Comparison of ENCODE assay signal across 8 cellular contexts in the genomic region with DNA sequence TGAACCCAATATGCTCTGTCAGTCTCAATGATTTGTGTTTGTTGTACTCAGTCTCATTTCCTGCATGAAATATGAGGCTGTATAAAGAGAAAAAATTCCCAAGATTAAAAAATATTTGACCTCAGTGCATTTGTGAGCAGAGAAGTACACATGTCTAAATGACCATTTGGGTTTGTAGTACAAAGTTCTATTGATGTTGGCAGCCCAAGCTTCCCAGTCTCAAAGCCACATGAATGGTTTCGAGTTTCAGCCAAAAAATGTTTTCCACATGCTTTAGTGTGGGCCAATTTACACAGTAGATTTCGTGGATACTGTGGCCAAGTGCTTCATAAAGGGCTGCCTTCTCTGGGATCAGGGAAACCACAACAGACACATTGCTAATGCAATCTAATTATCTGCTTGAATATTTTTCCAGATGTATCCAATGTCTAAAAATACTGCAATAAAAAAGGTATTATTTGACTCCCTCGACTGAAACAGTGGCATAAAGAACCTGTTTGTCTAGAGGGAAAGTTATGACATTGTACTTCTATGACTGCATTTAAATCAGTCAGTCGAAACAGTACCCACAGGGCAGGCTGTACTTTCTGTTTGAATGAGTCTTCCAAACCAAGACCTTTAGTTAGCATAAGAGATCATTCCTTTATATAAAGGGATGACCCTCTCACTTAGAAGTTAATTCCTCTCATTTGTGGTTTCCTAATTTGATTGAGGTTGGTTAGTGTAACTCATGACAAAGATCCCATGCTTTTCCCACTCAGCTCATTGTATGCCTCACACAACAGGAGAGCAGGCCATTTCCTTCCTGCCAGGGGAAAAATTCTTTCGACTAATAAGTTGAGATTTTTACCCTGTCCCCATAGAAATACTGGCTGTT.
A peak's percentile ranks its signal among the peaks of the same experiment; 100 is the strongest.
DNase-seq lines count a peak whose midpoint lies in the region; ATAC-seq and TF ChIP-seq lines count a peak whose summit lies in the region.

No MANE protein-coding gene starts in this region.

- ATAC-seq in GM18868 (IDR thresholded peaks at IDR 0.05; ENCODE audit: unreplicated experiment) (peak; percentile 82), SK-N-SH treated with all-trans-retinoic acid at 6 μM for 48 hours (peak; percentile 83), sciatic nerve (peak; percentile 96)

- no peak for TF ChIP-seq CTCF in colonic mucosa (IDR thresholded peaks at IDR 0.05)

- H3K27ac ChIP-seq in colonic mucosa: no peak overlapping the region

- no peaks in the 10 kb centered on the region for H3K36me3 ChIP-seq in colonic mucosa

- no peak overlapping the region for H3K9ac ChIP-seq in colonic mucosa (ENCODE audit: low read depth in 2 of 2, low read length in 2 of 2)

- H3K27me3 ChIP-seq in colonic mucosa: no peaks in the 10 kb centered on the region

- no peaks in the 10 kb centered on the region for H3K4me1 ChIP-seq in colonic mucosa

- intact Hi-C loops in sciatic nerve (cut with DNase I) (no loop called here), colonic mucosa (cut with DNase I) (no loop called here)

- H3K4me3 ChIP-seq in colonic mucosa: no peak overlapping the region

- DNase-seq in globus pallidus (ENCODE audit: low spot score) (peak; percentile 20), sciatic nerve (ENCODE audit: low spot score) (no peak), CD1c-positive myeloid dendritic cell (ENCODE audit: extremely low spot score) (no peak), colonic mucosa (no peak), hippocampal formation (lab: John Stamatoyannopoulos, UW) (no peak)
- no peak for DNase-seq in stimulated activated naive CD4-positive, alpha-beta T cell treated with Interleukin-2 at 50 U/mL for 16 hours (lab: John Stamatoyannopoulos, UW)

- H3K9me3 ChIP-seq in colonic mucosa: no peaks in the 10 kb centered on the region

TF ChIP-seq in SK-N-SH treated with all-trans-retinoic acid at 6 μM for 48 hours, 23 proteins besides CTCF, POLR2A, EP300 and RAD21:
- TF ChIP-seq TOX (CRISPR knock-in tag; IDR thresholded peaks at IDR 0.05; ENCODE audit: borderline replicate concordance) (peak; percentile 67; the same call in 1 of the 2 replicates), PPARA (CRISPR knock-in tag; IDR thresholded peaks at IDR 0.05; ENCODE audit: borderline replicate concordance) (no peak), SNAI2 (CRISPR knock-in tag; IDR thresholded peaks at IDR 0.05) (no peak), ZC3H10 (CRISPR knock-in tag; IDR thresholded peaks at IDR 0.05) (0 out of 2 replicates have a peak, but pooled peaks have one; percentile 49), RARB (CRISPR knock-in tag; IDR thresholded peaks at IDR 0.05) (peak; percentile 64; the same call in 1 of the 2 replicates), ZNF565 (CRISPR knock-in tag; conservative IDR thresholded peaks at IDR 0.05; ENCODE audit: low read depth) (no peak), ISL1 (CRISPR knock-in tag; IDR thresholded peaks at IDR 0.05) (peak; percentile 59)
- TF ChIP-seq, protein P1, sequence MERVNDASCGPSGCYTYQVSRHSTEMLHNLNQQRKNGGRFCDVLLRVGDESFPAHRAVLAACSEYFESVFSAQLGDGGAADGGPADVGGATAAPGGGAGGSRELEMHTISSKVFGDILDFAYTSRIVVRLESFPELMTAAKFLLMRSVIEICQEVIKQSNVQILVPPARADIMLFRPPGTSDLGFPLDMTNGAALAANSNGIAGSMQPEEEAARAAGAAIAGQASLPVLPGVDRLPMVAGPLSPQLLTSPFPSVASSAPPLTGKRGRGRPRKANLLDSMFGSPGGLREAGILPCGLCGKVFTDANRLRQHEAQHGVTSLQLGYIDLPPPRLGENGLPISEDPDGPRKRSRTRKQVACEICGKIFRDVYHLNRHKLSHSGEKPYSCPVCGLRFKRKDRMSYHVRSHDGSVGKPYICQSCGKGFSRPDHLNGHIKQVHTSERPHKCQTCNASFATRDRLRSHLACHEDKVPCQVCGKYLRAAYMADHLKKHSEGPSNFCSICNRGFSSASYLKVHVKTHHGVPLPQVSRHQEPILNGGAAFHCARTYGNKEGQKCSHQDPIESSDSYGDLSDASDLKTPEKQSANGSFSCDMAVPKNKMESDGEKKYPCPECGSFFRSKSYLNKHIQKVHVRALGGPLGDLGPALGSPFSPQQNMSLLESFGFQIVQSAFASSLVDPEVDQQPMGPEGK (CRISPR knock-in tag; IDR thresholded peaks at IDR 0.05; ENCODE audit: borderline replicate concordance): peak; percentile 61; the same call in 1 of the 2 replicates
- TF ChIP-seq, protein P2, sequence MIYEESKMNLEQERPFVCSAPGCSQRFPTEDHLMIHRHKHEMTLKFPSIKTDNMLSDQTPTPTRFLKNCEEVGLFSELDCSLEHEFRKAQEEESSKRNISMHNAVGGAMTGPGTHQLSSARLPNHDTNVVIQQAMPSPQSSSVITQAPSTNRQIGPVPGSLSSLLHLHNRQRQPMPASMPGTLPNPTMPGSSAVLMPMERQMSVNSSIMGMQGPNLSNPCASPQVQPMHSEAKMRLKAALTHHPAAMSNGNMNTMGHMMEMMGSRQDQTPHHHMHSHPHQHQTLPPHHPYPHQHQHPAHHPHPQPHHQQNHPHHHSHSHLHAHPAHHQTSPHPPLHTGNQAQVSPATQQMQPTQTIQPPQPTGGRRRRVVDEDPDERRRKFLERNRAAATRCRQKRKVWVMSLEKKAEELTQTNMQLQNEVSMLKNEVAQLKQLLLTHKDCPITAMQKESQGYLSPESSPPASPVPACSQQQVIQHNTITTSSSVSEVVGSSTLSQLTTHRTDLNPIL (CRISPR knock-in tag; IDR thresholded peaks at IDR 0.05; ENCODE audit: low read depth): peak; percentile 16; the same call in 1 of the 2 replicates
- TF ChIP-seq, protein P3, sequence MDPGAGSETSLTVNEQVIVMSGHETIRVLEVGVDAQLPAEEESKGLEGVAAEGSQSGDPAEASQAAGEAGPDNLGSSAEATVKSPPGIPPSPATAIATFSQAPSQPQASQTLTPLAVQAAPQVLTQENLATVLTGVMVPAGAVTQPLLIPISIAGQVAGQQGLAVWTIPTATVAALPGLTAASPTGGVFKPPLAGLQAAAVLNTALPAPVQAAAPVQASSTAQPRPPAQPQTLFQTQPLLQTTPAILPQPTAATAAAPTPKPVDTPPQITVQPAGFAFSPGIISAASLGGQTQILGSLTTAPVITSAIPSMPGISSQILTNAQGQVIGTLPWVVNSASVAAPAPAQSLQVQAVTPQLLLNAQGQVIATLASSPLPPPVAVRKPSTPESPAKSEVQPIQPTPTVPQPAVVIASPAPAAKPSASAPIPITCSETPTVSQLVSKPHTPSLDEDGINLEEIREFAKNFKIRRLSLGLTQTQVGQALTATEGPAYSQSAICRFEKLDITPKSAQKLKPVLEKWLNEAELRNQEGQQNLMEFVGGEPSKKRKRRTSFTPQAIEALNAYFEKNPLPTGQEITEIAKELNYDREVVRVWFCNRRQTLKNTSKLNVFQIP (CRISPR knock-in tag; IDR thresholded peaks at IDR 0.05; ENCODE audit: borderline replicate concordance, low read depth): 0 out of 2 replicates have a peak, but pooled peaks have one; percentile 56
